ENCODE assay signal across 12 cellular contexts in genomic region chr2:128442891-128443302, GRCh38.
DNase-seq lines count a peak whose midpoint lies in the region; ATAC-seq, FAIRE-seq and TF ChIP-seq lines count a peak whose summit lies in the region.
"Had no signal": no experiment of that assay in that cellular context is flagged by ENCODE, and none has a peak within 500 bp of the region (broad histone marks: within the 10 kb centered on the region; RNA-seq: fewer than 3 reads in every experiment).

No MANE protein-coding gene starts in this region.

- intact Hi-C loops in mucosa of descending colon (cut with DNase I, micrococcal nuclease): no loop called here
- intact Hi-C loops in CD4-positive, alpha-beta T cell (cut with DNase I, micrococcal nuclease): no loop called here

- TF ChIP-seq CTCF in fibroblast of pulmonary artery (IDR thresholded peaks at IDR 0.05; ENCODE audit: low read length, missing control alignments): no peak
- no peak for TF ChIP-seq CTCF in mucosa of descending colon (IDR thresholded peaks at IDR 0.05)
- no peak for TF ChIP-seq CTCF in CD4-positive, alpha-beta T cell (IDR thresholded peaks at IDR 0.05)

- CTCF ChIA-PET in CD4-positive, alpha-beta T cell (lab: Charles Lee): no interaction called here

- H3K36me3 ChIP-seq in mucosa of descending colon (ENCODE audit: low read depth): no peaks in the 10 kb centered on the region

- no peak for FAIRE-seq in HTR-8/SVneo (lab: Jason Lieb, UNC)

- no peak overlapping the region for H3K27ac Mint-ChIP-seq in CD4-positive, alpha-beta T cell
- H3K27ac Mint-ChIP-seq: activated CD4-positive, alpha-beta T cell treated with anti-CD3 and anti-CD28 coated beads, Interleukin-2, amount 10 ng/mL, durations not matched to agents 7 days and 5 days had no signal

- no peaks in the 10 kb centered on the region for H3K4me1 Mint-ChIP-seq in CD4-positive, alpha-beta T cell (ENCODE audit: low read depth)
- H3K4me1 Mint-ChIP-seq: activated CD4-positive, alpha-beta T cell treated with anti-CD3 and anti-CD28 coated beads, Interleukin-2, amount 10 ng/mL, durations not matched to agents 7 days and 5 days had no signal

- H3K9me3 ChIP-seq in mucosa of descending colon: no peaks in the 10 kb centered on the region
- H3K9me3 ChIP-seq in CD4-positive, alpha-beta T cell (ENCODE audit: control insufficient read depth, low read length): no peaks in the 10 kb centered on the region

- no peaks in the 10 kb centered on the region for H3K27me3 ChIP-seq in CD4-positive, alpha-beta T cell (ENCODE audit: control insufficient read depth, insufficient read depth, low read length)

- peaks cover 12% of the 10 kb centered on the region for H3K4me1 ChIP-seq in mucosa of descending colon (ENCODE audit: low read depth)

- H3K27ac ChIP-seq in CD4-positive, alpha-beta T cell (ENCODE audit: low read depth, low read length): no peak overlapping the region

- ATAC-seq in mucosa of descending colon: peak; percentile 22
- ATAC-seq in CD4-positive, alpha-beta T cell (ENCODE audit: poor library complexity): no peak

- peaks cover 5% of the 10 kb centered on the region for H3K27me3 Mint-ChIP-seq in CD4-positive, alpha-beta T cell
- H3K27me3 Mint-ChIP-seq: activated CD4-positive, alpha-beta T cell treated with anti-CD3 and anti-CD28 coated beads, Interleukin-2, amount 10 ng/mL, durations not matched to agents 7 days and 5 days had no signal

- no peaks in the 10 kb centered on the region for H3K36me3 Mint-ChIP-seq in CD4-positive, alpha-beta T cell (ENCODE audit: low read depth)

- peak; percentile 71 for DNase-seq in CD1c-positive myeloid dendritic cell (ENCODE audit: extremely low spot score)
- peak; percentile 58 for DNase-seq in RPMI8226
- peak; percentile 7 for DNase-seq in fibroblast of pulmonary artery (ENCODE audit: low read depth)
- no peak for DNase-seq in mucosa of descending colon
- no peak for DNase-seq in putamen (ENCODE audit: low spot score)
- no peak for DNase-seq in NCI-H2227 treated with DMSO at 0.1 percent for 48 hours (lab: John Stamatoyannopoulos, UW)
- DNase-seq in HTR-8/SVneo (ENCODE audit: insufficient read length, low spot score): no peak
- no peak for DNase-seq in CD4-positive, alpha-beta T cell
- DNase-seq: activated CD4-positive, alpha-beta T cell treated with anti-CD3 and anti-CD28 coated beads, Interleukin-2, amount 10 ng/mL, durations not matched to agents 7 days and 5 days; amygdala; midbrain; NCI-H1092 had no signal

- POLR2A ChIA-PET in CD4-positive, alpha-beta T cell (lab: Charles Lee): no interaction called here

- H3K4me3 ChIP-seq in fibroblast of pulmonary artery (replicated peaks; ENCODE audit: low read depth, low read length): no peak overlapping the region
- H3K4me3 ChIP-seq in mucosa of descending colon: no peak overlapping the region

- H3K4me3 Mint-ChIP-seq in CD4-positive, alpha-beta T cell: no peak overlapping the region
- H3K4me3 Mint-ChIP-seq: activated CD4-positive, alpha-beta T cell treated with anti-CD3 and anti-CD28 coated beads, Interleukin-2, amount 10 ng/mL, durations not matched to agents 7 days and 5 days had no signal

- no peaks in the 10 kb centered on the region for H3K9me3 Mint-ChIP-seq in CD4-positive, alpha-beta T cell
- H3K9me3 Mint-ChIP-seq: activated CD4-positive, alpha-beta T cell treated with anti-CD3 and anti-CD28 coated beads, Interleukin-2, amount 10 ng/mL, durations not matched to agents 7 days and 5 days had no signal

Comparison
In these comparisons a context has a peak if more than half of its experiments do, and no peak if none do; other contexts are left out.
1. DNase-seq: peak in CD1c-positive myeloid dendritic cell (single experiment), RPMI8226 (single experiment) and fibroblast of pulmonary artery (single experiment); none in mucosa of descending colon (0 of 3), putamen (single experiment), NCI-H2227 treated with DMSO at 0.1 percent for 48 hours (single experiment), HTR-8/SVneo (single experiment) and CD4-positive, alpha-beta T cell (0 of 10).